8 cellular contexts compared by ENCODE assay signal in genomic region chr1:154423303-154423987, GRCh38. TPM values are rescaled to one million over a fixed set of nuclear protein-coding genes. Genes with fewer than 3 reads are reported as not detected.
DNase-seq lines count a peak whose midpoint lies in the region; ATAC-seq and TF ChIP-seq lines count a peak whose summit lies in the region.

No MANE protein-coding gene starts in this region.

- WGBS in mesodermal cell (ENCODE audit: insufficient coverage in 2 of 2), 2 experiments: 75% methylated on average over 4 to 5 of the region's 5 CpGs

- H3K4me1 ChIP-seq in right atrium auricular region (peaks cover 0 to 86% of the 10 kb centered on the region in 2 donors), breast epithelium (peaks cover 3 to 58% of the 10 kb centered on the region in 2 donors), mesodermal cell (ENCODE audit: control insufficient read depth, insufficient read depth, low read length, poor library complexity, severe bottlenecking) (peaks cover 12% of the 10 kb centered on the region), upper lobe of right lung (peaks cover 85% of the 10 kb centered on the region)

- H3K27ac ChIP-seq in right atrium auricular region: peak overlapping the region; percentile 94 to 96
- H3K27ac ChIP-seq in breast epithelium: peak overlapping the region; percentile 72 to 82
- H3K27ac ChIP-seq in mesodermal cell (ENCODE audit: low read depth, low read length, severe bottlenecking): peak overlapping the region; percentile 1
- peak overlapping the region; percentile 51 for H3K27ac ChIP-seq in upper lobe of right lung

- DNase-seq in right atrium auricular region (ENCODE audit: low spot score) (no peak), left cardiac atrium (no peak), breast epithelium (ENCODE audit: low spot score in 2 of 2) (no peak), upper lobe of right lung (no peak), GF-D8 (lab: John Stamatoyannopoulos, UW) (no peak)

- H3K27me3 ChIP-seq in right atrium auricular region: no peaks in the 10 kb centered on the region
- H3K27me3 ChIP-seq in breast epithelium: no peaks in the 10 kb centered on the region
- H3K27me3 ChIP-seq in upper lobe of right lung: no peaks in the 10 kb centered on the region

- no peak for TF ChIP-seq POLR2A in breast epithelium (IDR thresholded peaks at IDR 0.05)

- no peak for TF ChIP-seq CTCF in right atrium auricular region (IDR thresholded peaks at IDR 0.05)
- TF ChIP-seq CTCF in breast epithelium (IDR thresholded peaks at IDR 0.05): no peak
- TF ChIP-seq CTCF in upper lobe of right lung (IDR thresholded peaks at IDR 0.05): no peak

- H3K4me3 ChIP-seq in right atrium auricular region (no peak overlapping the region), breast epithelium (no peak overlapping the region), mesodermal cell (ENCODE audit: extremely low read depth, insufficient read depth, low read length, poor library complexity, severe bottlenecking) (no peak overlapping the region), upper lobe of right lung (no peak overlapping the region)

- H3K9me3 ChIP-seq in right atrium auricular region (no peaks in the 10 kb centered on the region), breast epithelium (no peaks in the 10 kb centered on the region), mesodermal cell (ENCODE audit: control insufficient read depth, low read length) (no peaks in the 10 kb centered on the region), upper lobe of right lung (no peaks in the 10 kb centered on the region)

- intact Hi-C loops in left cardiac atrium (cut with DNase I): no loop called here
- intact Hi-C loops in breast epithelium (cut with DNase I; ENCODE audit: low total_unique reads): no loop called here
- intact Hi-C loops in upper lobe of right lung (cut with DNase I): no loop called here

- no peaks in the 10 kb centered on the region for H3K36me3 ChIP-seq in right atrium auricular region
- H3K36me3 ChIP-seq in breast epithelium: no peaks in the 10 kb centered on the region
- H3K36me3 ChIP-seq in mesodermal cell (ENCODE audit: control insufficient read depth, insufficient read depth, low read length): no peaks in the 10 kb centered on the region
- H3K36me3 ChIP-seq in upper lobe of right lung: no peaks in the 10 kb centered on the region

- ATAC-seq in left cardiac atrium (no peak), upper lobe of right lung (no peak), GM18870 (IDR thresholded peaks at IDR 0.05; ENCODE audit: unreplicated experiment) (no peak), GM18517 (IDR thresholded peaks at IDR 0.05; ENCODE audit: unreplicated experiment) (no peak)

RNA-seq across cellular contexts. Expression of gene IL6R, which starts 18.3 kb away (rescaled TPM):
- total RNA-seq in right atrium auricular region: 10 to 100 TPM; 11.8 to 21.8 TPM
- 10 to 100 TPM; 11.2 to 11.4 TPM for total RNA-seq in left cardiac atrium
- total RNA-seq in breast epithelium: 10 to 100 TPM; 23.6 to 26.8 (median 24.0) TPM
- polyA plus RNA-seq in mesodermal cell (2013, experiment 1 of 2): 2.3 TPM
- polyA plus RNA-seq in mesodermal cell (2013, experiment 2 of 2): 1.8 TPM
- total RNA-seq in upper lobe of right lung: 60.2 TPM

Comparison
In these comparisons a context has a peak if more than half of its experiments do, and no peak if none do; other contexts are left out.
1. H3K27ac ChIP-seq: peak in every context shown above with its lines; median percentile 95 in right atrium auricular region; 77 in breast epithelium; 51 in upper lobe of right lung; 1 in mesodermal cell.